Comparison of ENCODE assay signal across 11 cellular contexts in the genomic region with DNA sequence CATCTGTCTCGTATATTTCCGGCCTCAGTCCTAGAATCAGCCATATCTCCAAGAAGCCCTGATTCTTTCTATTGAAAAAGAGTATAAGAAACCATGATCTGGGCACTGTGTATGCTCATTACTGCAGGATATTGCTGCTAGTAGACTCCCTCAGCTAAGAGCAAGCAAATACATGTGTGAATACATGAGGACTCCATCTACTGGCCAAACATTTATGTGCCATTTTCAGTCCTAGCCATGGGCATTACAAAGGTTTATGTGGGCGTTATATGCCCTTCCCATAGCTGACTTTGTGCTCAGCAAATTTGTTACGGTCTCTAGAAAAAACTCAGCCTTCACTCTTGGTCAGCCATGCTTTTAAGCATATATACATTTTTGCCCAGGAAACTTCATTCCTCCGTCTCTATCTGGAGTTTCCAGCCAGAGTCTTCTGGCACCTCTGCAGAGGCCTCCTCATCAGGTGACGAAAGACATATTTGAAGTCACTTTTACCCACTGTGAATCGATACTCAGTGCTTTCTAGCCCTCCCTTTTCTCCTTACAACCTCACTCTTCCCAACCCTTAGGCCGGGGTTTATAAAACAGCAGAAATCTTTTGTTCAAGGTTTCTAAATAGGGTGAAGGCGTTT.
A peak's percentile ranks its signal among the peaks of the same experiment; 100 is the strongest.
DNase-seq lines count a peak whose midpoint lies in the region; ATAC-seq and TF ChIP-seq lines count a peak whose summit lies in the region.
"Had no signal": no experiment of that assay in that cellular context is flagged by ENCODE, and none has a peak within 500 bp of the region (broad histone marks: within the 10 kb centered on the region; RNA-seq: fewer than 3 reads in every experiment).

No MANE protein-coding gene starts in this region.

- no peaks in the 10 kb centered on the region for H3K79me2 ChIP-seq in smooth muscle cell (ENCODE audit: low read depth)

- H3K9me3 Mint-ChIP-seq in activated T-helper 2 cell treated with anti-CD3 and anti-CD28 coated beads, Interferon-gamma antibody, Interleukin-2, Interleukin-4, amounts not matched to agents 10 μg/mL and 5 μg/mL and 100 μg/mL, durations not matched to agents 14 hours and 24 hours and 36 hours, result peaks cover 53% of the 10 kb centered on the region

- H3K36me3 ChIP-seq in smooth muscle cell (ENCODE audit: low read depth) (no peaks in the 10 kb centered on the region), body of pancreas (replicated peaks in 1 of 2; ENCODE audit: insufficient read depth in 1 of 2, low read depth in 2 of 2) (no peaks in the 10 kb centered on the region)
- H3K36me3 ChIP-seq: upper lobe of right lung had no signal

- H3K4me1 Mint-ChIP-seq in activated T-helper 2 cell treated with anti-CD3 and anti-CD28 coated beads, Interferon-gamma antibody, Interleukin-2, Interleukin-4, amounts not matched to agents 10 μg/mL and 5 μg/mL and 100 μg/mL, durations not matched to agents 14 hours and 24 hours and 36 hours (ENCODE audit: low read depth), result no peaks in the 10 kb centered on the region

- intact Hi-C loops in activated T-helper 2 cell treated with anti-CD3 and anti-CD28 coated beads, Interferon-gamma antibody, Interleukin-2, Interleukin-4, amounts not matched to agents 10 μg/mL and 5 μg/mL and 100 μg/mL, durations not matched to agents 14 hours and 24 hours and 36 hours (cut with micrococcal nuclease), result no loop called here
- intact Hi-C loops in body of pancreas (cut with DNase I), result no loop called here

- no peaks in the 10 kb centered on the region for H3K36me3 Mint-ChIP-seq in activated T-helper 2 cell treated with anti-CD3 and anti-CD28 coated beads, Interferon-gamma antibody, Interleukin-2, Interleukin-4, amounts not matched to agents 10 μg/mL and 5 μg/mL and 100 μg/mL, durations not matched to agents 14 hours and 24 hours and 36 hours (ENCODE audit: low read depth)

- H3K27ac ChIP-seq in smooth muscle cell (ENCODE audit: low read depth), result no peak overlapping the region
- H3K27ac ChIP-seq in body of pancreas, result no peak overlapping the region
- H3K27ac ChIP-seq: upper lobe of right lung had no signal

- H3K4me3 ChIP-seq in astrocyte of the cerebellum (ENCODE audit: low read depth, low read length) (no peak overlapping the region), smooth muscle cell (no peak overlapping the region), body of pancreas (no peak overlapping the region)
- H3K4me3 ChIP-seq: upper lobe of right lung had no signal

- no peak overlapping the region for H3K4me3 Mint-ChIP-seq in activated T-helper 2 cell treated with anti-CD3 and anti-CD28 coated beads, Interferon-gamma antibody, Interleukin-2, Interleukin-4, amounts not matched to agents 10 μg/mL and 5 μg/mL and 100 μg/mL, durations not matched to agents 14 hours and 24 hours and 36 hours (ENCODE audit: low read depth)

- H3F3A ChIP-seq in smooth muscle cell (ENCODE audit: low read depth), result no peaks in the 10 kb centered on the region

- H2AFZ ChIP-seq in smooth muscle cell (ENCODE audit: low read depth), result no peak overlapping the region

- peak; percentile 49 for DNase-seq in NCI-H510A treated with DMSO at 0.1 percent for 48 hours (lab: John Stamatoyannopoulos, UW)
- no peak for DNase-seq in NCI-H510A (lab: John Stamatoyannopoulos, UW)
- peak; percentile 21 for DNase-seq in NCI-H226
- no peak for DNase-seq in astrocyte of the cerebellum (ENCODE audit: low read depth)
- no peak for DNase-seq in smooth muscle cell (lab: John Stamatoyannopoulos, UW; ENCODE audit: unreplicated experiment)
- no peak for DNase-seq in activated T-helper 2 cell treated with anti-CD3 and anti-CD28 coated beads, Interferon-gamma antibody, Interleukin-2, Interleukin-4, amounts not matched to agents 10 μg/mL and 5 μg/mL and 100 μg/mL, durations not matched to agents 14 hours and 24 hours and 36 hours (ENCODE audit: low spot score)
- no peak for DNase-seq in activated CD4-positive, alpha-beta T cell treated with anti-CD3 and anti-CD28 coated beads, Interleukin-2, amount 50 U/mL, for 1 hour
- DNase-seq in body of pancreas, result no peak
- DNase-seq: midbrain; stimulated activated CD4-positive, alpha-beta T cell treated with anti-CD3 and anti-CD28 coated beads, Interleukin-2, amount 100 ng/mL, for 24 hours; upper lobe of right lung had no signal

- H3K4me1 ChIP-seq in smooth muscle cell (ENCODE audit: low read depth), result no peaks in the 10 kb centered on the region
- H3K4me1 ChIP-seq in body of pancreas, result no peaks in the 10 kb centered on the region
- H3K4me1 ChIP-seq: upper lobe of right lung had no signal

- no peaks in the 10 kb centered on the region for H3K27me3 ChIP-seq in smooth muscle cell (ENCODE audit: low read depth)
- no peaks in the 10 kb centered on the region for H3K27me3 ChIP-seq in body of pancreas
- H3K27me3 ChIP-seq: upper lobe of right lung had no signal

- no peak overlapping the region for H3K4me2 ChIP-seq in smooth muscle cell

- no peak for ATAC-seq in body of pancreas
- ATAC-seq: upper lobe of right lung had no signal

- H3K9me3 ChIP-seq in smooth muscle cell (replicated peaks; ENCODE audit: low read depth) (no peaks in the 10 kb centered on the region), body of pancreas (no peaks in the 10 kb centered on the region)
- H3K9me3 ChIP-seq: upper lobe of right lung had no signal

- no peak for TF ChIP-seq POLR2A in body of pancreas (IDR thresholded peaks at IDR 0.05)

- in situ Hi-C loops in astrocyte of the cerebellum (cut with HindIII; ENCODE audit: low sequenced_read_pairs), result no loop called here

- no peak overlapping the region for H3K9ac ChIP-seq in smooth muscle cell (ENCODE audit: low read depth)

- TF ChIP-seq CTCF in astrocyte of the cerebellum (IDR thresholded peaks at IDR 0.05; ENCODE audit: low read depth, low read length, missing control alignments) (peak; percentile 7), smooth muscle cell (IDR thresholded peaks at IDR 0.05; ENCODE audit: borderline replicate concordance, insufficient read depth, poor library complexity, severe bottlenecking) (peak; percentile 36), body of pancreas (IDR thresholded peaks at IDR 0.05) (peak in 1 of 7 experiments; percentile 20)

- no peaks in the 10 kb centered on the region for H3K27me3 Mint-ChIP-seq in activated T-helper 2 cell treated with anti-CD3 and anti-CD28 coated beads, Interferon-gamma antibody, Interleukin-2, Interleukin-4, amounts not matched to agents 10 μg/mL and 5 μg/mL and 100 μg/mL, durations not matched to agents 14 hours and 24 hours and 36 hours (ENCODE audit: low read depth)

- no peak overlapping the region for H3K27ac Mint-ChIP-seq in activated T-helper 2 cell treated with anti-CD3 and anti-CD28 coated beads, Interferon-gamma antibody, Interleukin-2, Interleukin-4, amounts not matched to agents 10 μg/mL and 5 μg/mL and 100 μg/mL, durations not matched to agents 14 hours and 24 hours and 36 hours

- 70% methylated on average over 9 of the region's 9 CpGs for WGBS in smooth muscle cell (ENCODE audit: low lambda C conversion rate)
- WGBS in body of pancreas, 2 donors, result 51 to 54% methylated on average over 9 of the region's 9 CpGs

- H4K20me1 ChIP-seq in smooth muscle cell (ENCODE audit: low read depth), result no peaks in the 10 kb centered on the region

Comparison
In these comparisons a context has a peak if more than half of its experiments do, and no peak if none do; other contexts are left out.
1. DNase-seq: peak in NCI-H510A treated with DMSO at 0.1 percent for 48 hours (single experiment) and NCI-H226 (single experiment); none in NCI-H510A (single experiment), astrocyte of the cerebellum (single experiment), smooth muscle cell (single experiment), activated T-helper 2 cell treated with anti-CD3 and anti-CD28 coated beads, Interferon-gamma antibody, Interleukin-2, Interleukin-4, amounts not matched to agents 10 μg/mL and 5 μg/mL and 100 μg/mL, durations not matched to agents 14 hours and 24 hours and 36 hours (single experiment), activated CD4-positive, alpha-beta T cell treated with anti-CD3 and anti-CD28 coated beads, Interleukin-2, amount 50 U/mL, for 1 hour (single experiment) and body of pancreas (0 of 4).